ENCODE assay signal across 8 cellular contexts in genomic region chr18:46917108-46917807, GRCh38.
DNase-seq lines count a peak whose midpoint lies in the region; ATAC-seq and TF ChIP-seq lines count a peak whose summit lies in the region.

TSS of gene KATNAL2 (plus strand) at chr18:46917602. CDS start at chr18:46946873, 29,271 bp downstream.
TSS of gene PIAS2 (minus strand) at chr18:46917507. CDS start at chr18:46917345, 162 bp downstream.

- H3K27ac ChIP-seq in layer of hippocampus (ENCODE audit: low read depth, low read length) = peak within 1 kb of the TSS; percentile 96

- peak; percentile 84 for DNase-seq in AG08395 (ENCODE audit: low spot score)
- peak; percentile 76 for DNase-seq in NCI-H2196 treated with DMSO at 0.1 percent for 48 hours (lab: John Stamatoyannopoulos, UW; ENCODE audit: unreplicated experiment)
- DNase-seq in activated CD4-positive, alpha-beta T cell treated with anti-CD3 and anti-CD28 coated beads for 24 hours (ENCODE audit: low read depth in 2 of 2) = peak; percentile 59 to 64
- peak; percentile 56 for DNase-seq in choroid plexus epithelial cell (ENCODE audit: low read depth)
- peak; percentile 38 to 65 (median 58) for DNase-seq in stimulated activated CD4-positive, alpha-beta T cell treated with anti-CD3 and anti-CD28 coated beads, Interleukin-1b, Interleukin-23, amount 100 ng/mL, for 24 hours (ENCODE audit: low read depth in 4 of 4, low spot score in 1 of 4)

- peak within 1 kb of the TSS; percentile 76 for H3K4me3 ChIP-seq in choroid plexus epithelial cell (ENCODE audit: low read depth, low read length)

- no peaks in the 10 kb centered on the region for H3K27me3 ChIP-seq in layer of hippocampus (ENCODE audit: control insufficient read depth, insufficient read depth, low read length)

- no peak for TF ChIP-seq CTCF in choroid plexus epithelial cell (conservative IDR thresholded peaks at IDR 0.05; ENCODE audit: low read depth, low read length)

- ATAC-seq in GM18867 (IDR thresholded peaks at IDR 0.05; ENCODE audit: unreplicated experiment) (peak; percentile 86), HG03095 (IDR thresholded peaks at IDR 0.05; ENCODE audit: unreplicated experiment) (peak; percentile 87)

Comparison
In these comparisons a context has a peak if more than half of its experiments do, and no peak if none do; other contexts are left out.
1. Peak in every context shown above with its lines: DNase-seq, ATAC-seq, H3K4me3 ChIP-seq and H3K27ac ChIP-seq.